10 cellular contexts compared by ENCODE assay signal in genomic region chr2:13056259-13056843, GRCh38.
A peak's percentile ranks its signal among the peaks of the same experiment; 100 is the strongest.
DNase-seq lines count a peak whose midpoint lies in the region; ATAC-seq, FAIRE-seq and TF ChIP-seq lines count a peak whose summit lies in the region.
"Had no signal": no experiment of that assay in that cellular context is flagged by ENCODE, and none has a peak within 500 bp of the region (broad histone marks: within the 10 kb centered on the region; RNA-seq: fewer than 3 reads in every experiment).

No MANE protein-coding gene starts in this region.

- H3K27ac ChIP-seq in endothelial cell of umbilical vein (ENCODE audit: insufficient read depth, low read depth, low read length) (no peak overlapping the region), suprapubic skin (no peak overlapping the region)

- no TSS peak for BruUV-seq in endothelial cell of umbilical vein (replicated peaks; lab: Mats Ljungman, UMichigan)

- H3K27me3 ChIP-seq in endothelial cell of umbilical vein (ENCODE audit: control insufficient read depth in 2 of 2, insufficient read depth in 2 of 2, low read length in 2 of 2), result peaks cover 0 to 4% of the 10 kb centered on the region in 2 experiments
- peaks cover 4% of the 10 kb centered on the region for H3K27me3 ChIP-seq in suprapubic skin

- TF ChIP-seq POLR2A in endothelial cell of umbilical vein (IDR thresholded peaks at IDR 0.05; ENCODE audit: low read depth, low read length) (no peak), suprapubic skin (IDR thresholded peaks at IDR 0.05) (no peak)

- H3K4me3 ChIP-seq in endothelial cell of umbilical vein (replicated peaks in 1 of 3; ENCODE audit: insufficient read depth in 1 of 3, low read depth in 1 of 3, low read length in 3 of 3) (no peak overlapping the region), retinal pigment epithelial cell (ENCODE audit: low read length) (no peak overlapping the region), suprapubic skin (no peak overlapping the region)

- no peaks in the 10 kb centered on the region for H3K9me3 ChIP-seq in endothelial cell of umbilical vein (replicated peaks; ENCODE audit: control insufficient read depth, insufficient read depth, low read length)
- no peaks in the 10 kb centered on the region for H3K9me3 ChIP-seq in suprapubic skin

- no peak for ATAC-seq in HG03460 (IDR thresholded peaks at IDR 0.05; ENCODE audit: unreplicated experiment)

- H3K9ac ChIP-seq in endothelial cell of umbilical vein (replicated peaks; ENCODE audit: extremely low read depth, insufficient read depth, low read length), result no peak overlapping the region

- WGBS in suprapubic skin, result 34% methylated on average over 3 of the region's 3 CpGs

- H3K4me2 ChIP-seq in endothelial cell of umbilical vein (ENCODE audit: insufficient read depth, low read length), result no peak overlapping the region

- H3K9me1 ChIP-seq in endothelial cell of umbilical vein (replicated peaks; ENCODE audit: control insufficient read depth, extremely low read depth, insufficient read depth, low read length), result no peaks in the 10 kb centered on the region

- no peak overlapping the region for H2AFZ ChIP-seq in endothelial cell of umbilical vein (ENCODE audit: low read depth, low read length)

- dilution Hi-C loops in endothelial cell of umbilical vein (cut with MboI; ENCODE audit: extremely low pct_ligation_motif_present, low sequenced_read_pairs), result no loop called here

- H3K4me1 ChIP-seq in endothelial cell of umbilical vein (ENCODE audit: control insufficient read depth, extremely low read depth, insufficient read depth, low read length) (no peaks in the 10 kb centered on the region), suprapubic skin (no peaks in the 10 kb centered on the region)

- intact Hi-C loops in endothelial cell of umbilical vein (cut with micrococcal nuclease), result no loop called here

- no peaks in the 10 kb centered on the region for H3K79me2 ChIP-seq in endothelial cell of umbilical vein (ENCODE audit: control insufficient read depth, insufficient read depth, low read length)

- TF ChIP-seq EP300 in suprapubic skin (IDR thresholded peaks at IDR 0.05), result no peak

- peak; percentile 2 for DNase-seq in NCI-H1092 treated with DMSO at 0.1 percent for 48 hours (lab: John Stamatoyannopoulos, UW)
- DNase-seq in NCI-H1092 (lab: John Stamatoyannopoulos, UW), result no peak
- peak; percentile 8 for DNase-seq in NCI-H526 treated with DMSO at 0.1 percent for 48 hours (lab: John Stamatoyannopoulos, UW)
- peak; percentile 28 for DNase-seq in endothelial cell of umbilical vein (ENCODE audit: low read depth, low spot score)
- DNase-seq in retinal pigment epithelial cell (ENCODE audit: low read depth), result no peak
- DNase-seq in suprapubic skin (ENCODE audit: low spot score in 2 of 2), result no peak
- DNase-seq in mesenteric fat pad (ENCODE audit: low spot score), result no peak
- DNase-seq: CD4-positive, CD25-positive, alpha-beta regulatory T cell; T-helper 9 cell had no signal

- CTCF ChIA-PET in endothelial cell of umbilical vein (lab: Charles Lee), result interaction anchor here (0.9 to 1.1 kb wide), 3 partner anchors 8 to 21 kb away, joined by 3 to 5 read pairs (median 3); no protein-coding TSS in a partner anchor

- H4K20me1 ChIP-seq in endothelial cell of umbilical vein (replicated peaks; ENCODE audit: control insufficient read depth, extremely low read depth, insufficient read depth, low read length), result no peaks in the 10 kb centered on the region

- POLR2A ChIA-PET in endothelial cell of umbilical vein (lab: Charles Lee), result no interaction called here

- H3K36me3 ChIP-seq in endothelial cell of umbilical vein (ENCODE audit: control insufficient read depth in 2 of 2, extremely low read depth in 1 of 2, insufficient read depth in 2 of 2, low read length in 2 of 2) (no peaks in the 10 kb centered on the region), suprapubic skin (no peaks in the 10 kb centered on the region)

- TF ChIP-seq CTCF in endothelial cell of umbilical vein (IDR thresholded peaks at IDR 0.05; ENCODE audit: extremely low read depth in 1 of 2, insufficient read depth in 1 of 2, low read depth in 1 of 2, low read length in 2 of 2) (peak; percentile 24 to 42), retinal pigment epithelial cell (conservative IDR thresholded peaks at IDR 0.05; ENCODE audit: low read depth, low read length) (peak; percentile 63), suprapubic skin (IDR thresholded peaks at IDR 0.05) (peak in 1 of 2 donors; percentile 27)

- no peak for FAIRE-seq in endothelial cell of umbilical vein (lab: Jason Lieb, UNC)

TF ChIP-seq in endothelial cell of umbilical vein, 7 proteins besides CTCF, POLR2A, EP300 and RAD21:
- no peak for TF ChIP-seq POLR2AphosphoS5 (IDR thresholded peaks at IDR 0.05; ENCODE audit: insufficient read depth, low read depth, low read length)
- TF ChIP-seq MYC (IDR thresholded peaks at IDR 0.05; ENCODE audit: low read depth, low read length), result no peak
- TF ChIP-seq MAX (IDR thresholded peaks at IDR 0.05; ENCODE audit: insufficient read depth, insufficient read length), result no peak
- TF ChIP-seq JUN (IDR thresholded peaks at IDR 0.05; ENCODE audit: borderline replicate concordance, insufficient read depth, insufficient read length, low read depth), result no peak
- no peak for TF ChIP-seq EZH2 (IDR thresholded peaks at IDR 0.05; ENCODE audit: borderline replicate concordance, low read depth, low read length, severe bottlenecking)
- no peak for TF ChIP-seq GATA2 (IDR thresholded peaks at IDR 0.05; ENCODE audit: insufficient read depth, insufficient read length, low read depth, low read length)
- no peak for TF ChIP-seq FOS (IDR thresholded peaks at IDR 0.05; ENCODE audit: borderline replicate concordance, insufficient read depth, low read length)

Comparison
In these comparisons a context has a peak if more than half of its experiments do, and no peak if none do; other contexts are left out.
1. DNase-seq: peak in NCI-H1092 treated with DMSO at 0.1 percent for 48 hours (single experiment), NCI-H526 treated with DMSO at 0.1 percent for 48 hours (single experiment) and endothelial cell of umbilical vein (single experiment); none in NCI-H1092 (single experiment), retinal pigment epithelial cell (single experiment), suprapubic skin (0 of 2) and mesenteric fat pad (single experiment).